21 cellular contexts compared by ENCODE assay signal in genomic region chr1:21831454-21831970, GRCh38. TPM values are rescaled to one million over a fixed set of nuclear protein-coding genes. Genes with fewer than 3 reads are reported as not detected.
A peak's percentile ranks its signal among the peaks of the same experiment; 100 is the strongest.
DNase-seq lines count a peak whose midpoint lies in the region; ATAC-seq, FAIRE-seq and TF ChIP-seq lines count a peak whose summit lies in the region.
"Had no signal": no experiment of that assay in that cellular context is flagged by ENCODE, and none has a peak within 500 bp of the region (broad histone marks: within the 10 kb centered on the region; RNA-seq: fewer than 3 reads in every experiment).

No MANE protein-coding gene starts in this region.

- H3K4me2 ChIP-seq in endothelial cell of umbilical vein (ENCODE audit: insufficient read depth, low read length) = no peak overlapping the region
- H3K4me2 ChIP-seq: A549, BLaER1 had no signal

- H3K27me3 Mint-ChIP-seq in MCF 10A (ENCODE audit: insufficient read depth, unreplicated experiment) = no peaks in the 10 kb centered on the region

- no peak overlapping the region for H3K4me3 ChIP-seq in breast epithelium
- no peak overlapping the region for H3K4me3 ChIP-seq in RWPE2 (ENCODE audit: severe bottlenecking)
- no peak overlapping the region for H3K4me3 ChIP-seq in endothelial cell of umbilical vein (replicated peaks in 1 of 3; ENCODE audit: insufficient read depth in 1 of 3, low read depth in 1 of 3, low read length in 3 of 3)
- H3K4me3 ChIP-seq in tibial artery = no peak overlapping the region
- H3K4me3 ChIP-seq: A549, BLaER1 had no signal

- FAIRE-seq in endothelial cell of umbilical vein (lab: Jason Lieb, UNC) = no peak
- FAIRE-seq: A549, GM12892, GM18507 had no signal

- H3K4me3 Mint-ChIP-seq in MCF 10A (ENCODE audit: unreplicated experiment) = no peak overlapping the region
- H3K4me3 Mint-ChIP-seq: CD14-positive monocyte; CD4-positive, alpha-beta memory T cell had no signal

- ATAC-seq in RWPE2 (ENCODE audit: low read depth) = 0 out of 3 replicates have a peak, but pooled peaks have one; percentile 13
- ATAC-seq: A549 had no signal

- intact Hi-C loops in MCF 10A (cut with micrococcal nuclease) (no loop called here), breast epithelium (cut with DNase I; ENCODE audit: low total_unique reads) (no loop called here), endothelial cell of umbilical vein (cut with micrococcal nuclease) (no loop called here), posterior vena cava (cut with DNase I) (no loop called here), tibial artery (cut with DNase I; ENCODE audit: low total_unique reads) (no loop called here)

- CTCF ChIA-PET in MCF 10A (lab: Yijun Ruan, JAX) = no interaction called here
- CTCF ChIA-PET in endothelial cell of umbilical vein (lab: Charles Lee) = no interaction called here

- no peaks in the 10 kb centered on the region for H3K4me1 Mint-ChIP-seq in MCF 10A (ENCODE audit: insufficient read depth, unreplicated experiment)
- H3K4me1 Mint-ChIP-seq: CD14-positive monocyte; CD4-positive, alpha-beta memory T cell had no signal

- no peaks in the 10 kb centered on the region for H3K27me3 ChIP-seq in breast epithelium
- no peaks in the 10 kb centered on the region for H3K27me3 ChIP-seq in RWPE2 (ENCODE audit: insufficient read depth, poor library complexity, severe bottlenecking)
- H3K27me3 ChIP-seq in endothelial cell of umbilical vein (ENCODE audit: control insufficient read depth in 2 of 2, insufficient read depth in 2 of 2, low read length in 2 of 2) = no peaks in the 10 kb centered on the region
- no peaks in the 10 kb centered on the region for H3K27me3 ChIP-seq in tibial artery
- H3K27me3 ChIP-seq: BLaER1 had no signal

- H3K9me3 ChIP-seq in breast epithelium (peaks cover 8 to 14% of the 10 kb centered on the region in 2 donors), RWPE2 (ENCODE audit: severe bottlenecking) (no peaks in the 10 kb centered on the region), endothelial cell of umbilical vein (replicated peaks; ENCODE audit: control insufficient read depth, insufficient read depth, low read length) (no peaks in the 10 kb centered on the region), tibial artery (no peaks in the 10 kb centered on the region)

- H3K9ac ChIP-seq in endothelial cell of umbilical vein (replicated peaks; ENCODE audit: extremely low read depth, insufficient read depth, low read length) = no peak overlapping the region
- H3K9ac ChIP-seq: BLaER1 had no signal

- peaks cover 26% of the 10 kb centered on the region for H3K79me2 ChIP-seq in endothelial cell of umbilical vein (ENCODE audit: control insufficient read depth, insufficient read depth, low read length)

- H3K36me3 Mint-ChIP-seq in MCF 10A (ENCODE audit: insufficient read depth, unreplicated experiment) = peaks cover 65% of the 10 kb centered on the region

- H3K9me3 Mint-ChIP-seq in MCF 10A (ENCODE audit: unreplicated experiment) = peaks cover 14% of the 10 kb centered on the region

- dilution Hi-C loops in endothelial cell of umbilical vein (cut with MboI; ENCODE audit: extremely low pct_ligation_motif_present, low sequenced_read_pairs) = no loop called here

- peaks cover 20% of the 10 kb centered on the region for H3K36me3 ChIP-seq in breast epithelium
- H3K36me3 ChIP-seq in RWPE2 (ENCODE audit: low read depth) = peaks cover 58% of the 10 kb centered on the region
- H3K36me3 ChIP-seq in endothelial cell of umbilical vein (ENCODE audit: control insufficient read depth in 2 of 2, extremely low read depth in 1 of 2, insufficient read depth in 2 of 2, low read length in 2 of 2) = peaks cover 75 to 91% of the 10 kb centered on the region in 2 experiments
- H3K36me3 ChIP-seq in tibial artery = peaks cover 100% of the 10 kb centered on the region in 3 donors

- TF ChIP-seq POLR2A in breast epithelium (IDR thresholded peaks at IDR 0.05) (no peak), endothelial cell of umbilical vein (IDR thresholded peaks at IDR 0.05; ENCODE audit: low read depth, low read length) (peak; percentile 31)

- no TSS peak for BruUV-seq in MCF 10A (replicated peaks; lab: Mats Ljungman, UMichigan)
- TSS peak; percentile 10 for BruUV-seq in endothelial cell of umbilical vein (replicated peaks; lab: Mats Ljungman, UMichigan)

- no peak for DNase-seq in MCF 10A (ENCODE audit: unreplicated experiment)
- DNase-seq in breast epithelium (ENCODE audit: low spot score in 2 of 2) = no peak
- DNase-seq in RWPE2 (ENCODE audit: low spot score) = no peak
- DNase-seq in endothelial cell of umbilical vein (ENCODE audit: low read depth, low spot score) = no peak
- DNase-seq in posterior vena cava (ENCODE audit: low spot score) = peak; percentile 80
- DNase-seq in tibial artery = no peak
- no peak for DNase-seq in NK-92 (lab: John Stamatoyannopoulos, UW; ENCODE audit: unreplicated experiment)
- no peak for DNase-seq in HUDEP-2 (lab: John Stamatoyannopoulos, UW; ENCODE audit: unreplicated experiment in 76 of 76)
- DNase-seq: CD4-positive, alpha-beta memory T cell; DMS153; DMS79; GDM1; GOT3; H7 had no signal

- H3K27ac ChIP-seq in breast epithelium (no peak overlapping the region), RWPE2 (ENCODE audit: poor library complexity, severe bottlenecking) (no peak overlapping the region), endothelial cell of umbilical vein (ENCODE audit: insufficient read depth, low read depth, low read length) (no peak overlapping the region), tibial artery (no peak overlapping the region)
- H3K27ac ChIP-seq: 22Rv1, A549, BLaER1 had no signal

- POLR2A ChIA-PET in MCF 10A (lab: Yijun Ruan, JAX) = interaction anchor here (0.6 kb wide), 1 partner anchor 105 kb away, joined by 3 read pairs; no protein-coding TSS in a partner anchor
- POLR2A ChIA-PET in endothelial cell of umbilical vein (lab: Charles Lee) = no interaction called here

- H3K9me1 ChIP-seq in endothelial cell of umbilical vein (replicated peaks; ENCODE audit: control insufficient read depth, extremely low read depth, insufficient read depth, low read length) = no peaks in the 10 kb centered on the region

- H3K4me1 ChIP-seq in breast epithelium (no peaks in the 10 kb centered on the region), RWPE2 (ENCODE audit: insufficient read depth, poor library complexity, severe bottlenecking) (no peaks in the 10 kb centered on the region), endothelial cell of umbilical vein (ENCODE audit: control insufficient read depth, extremely low read depth, insufficient read depth, low read length) (no peaks in the 10 kb centered on the region), tibial artery (no peaks in the 10 kb centered on the region)
- H3K4me1 ChIP-seq: A549, BLaER1 had no signal

- no peak for TF ChIP-seq CTCF in MCF 10A (IDR thresholded peaks at IDR 0.05; ENCODE audit: unreplicated experiment)
- no peak for TF ChIP-seq CTCF in breast epithelium (IDR thresholded peaks at IDR 0.05)
- TF ChIP-seq CTCF in RWPE2 (IDR thresholded peaks at IDR 0.05; ENCODE audit: poor library complexity, severe bottlenecking) = no peak
- TF ChIP-seq CTCF in endothelial cell of umbilical vein (IDR thresholded peaks at IDR 0.05; ENCODE audit: extremely low read depth in 1 of 2, insufficient read depth in 1 of 2, low read depth in 1 of 2, low read length in 2 of 2) = no peak
- TF ChIP-seq CTCF in tibial artery (IDR thresholded peaks at IDR 0.05) = no peak

- H3K27ac Mint-ChIP-seq in MCF 10A (ENCODE audit: low read depth, unreplicated experiment) = peak overlapping the region; percentile 48
- H3K27ac Mint-ChIP-seq: CD4-positive, alpha-beta memory T cell had no signal

- H2AFZ ChIP-seq in endothelial cell of umbilical vein (ENCODE audit: low read depth, low read length) = no peak overlapping the region

- no peaks in the 10 kb centered on the region for H4K20me1 ChIP-seq in endothelial cell of umbilical vein (replicated peaks; ENCODE audit: control insufficient read depth, extremely low read depth, insufficient read depth, low read length)
- H4K20me1 ChIP-seq: BLaER1 had no signal

TF ChIP-seq in endothelial cell of umbilical vein, 7 proteins besides CTCF, POLR2A, EP300 and RAD21 (continues in another document):
- no peak for TF ChIP-seq MAX (IDR thresholded peaks at IDR 0.05; ENCODE audit: insufficient read depth, insufficient read length)
- TF ChIP-seq FOS (IDR thresholded peaks at IDR 0.05; ENCODE audit: borderline replicate concordance, insufficient read depth, low read length) = no peak
- TF ChIP-seq POLR2AphosphoS5 (IDR thresholded peaks at IDR 0.05; ENCODE audit: insufficient read depth, low read depth, low read length) = no peak
- no peak for TF ChIP-seq MYC (IDR thresholded peaks at IDR 0.05; ENCODE audit: low read depth, low read length)
- TF ChIP-seq GATA2 (IDR thresholded peaks at IDR 0.05; ENCODE audit: insufficient read depth, insufficient read length, low read depth, low read length) = no peak
- TF ChIP-seq EZH2 (IDR thresholded peaks at IDR 0.05; ENCODE audit: borderline replicate concordance, low read depth, low read length, severe bottlenecking) = no peak

RNA-seq across cellular contexts. Expression of gene LDLRAD2, which starts 19.4 kb away (rescaled TPM):
- total RNA-seq in MCF 10A (2022) = not detected in 2 replicates
- under 1 TPM in 1 of 3 donors, not detected in 2; 0.33 TPM for total RNA-seq in breast epithelium
- total RNA-seq in endothelial cell of umbilical vein = 0.42 and 0.44 TPM in 2 replicates
- polyA plus RNA-seq in endothelial cell of umbilical vein = not detected in 2 replicates
- polyA plus RNA-seq in endothelial cell of umbilical vein (2011; cell fraction: cytosol; rRNA removed) = 0.01 and 0.04 TPM in 2 replicates
- polyA plus RNA-seq in endothelial cell of umbilical vein (2011; cell fraction: nucleus; rRNA removed) = 0.05 and 0.17 TPM in 2 replicates
- polyA plus RNA-seq in endothelial cell of umbilical vein (2012) = 141 and 334 TPM in 2 replicates
- polyA minus RNA-seq in endothelial cell of umbilical vein = not detected in 2 replicates
- not detected for polyA minus RNA-seq in endothelial cell of umbilical vein (2011; cell fraction: cytosol; rRNA and poly(A)+ RNA removed)
- not detected in 2 replicates for polyA minus RNA-seq in endothelial cell of umbilical vein (2011; cell fraction: nucleus; rRNA and poly(A)+ RNA removed)
- total RNA-seq in posterior vena cava = under 1 TPM; 0.24 to 0.28 TPM
- total RNA-seq: CD4-positive, alpha-beta memory T cell; Daoy had no signal
- polyA plus RNA-seq: CD14-positive monocyte; CD4-positive, alpha-beta memory T cell had no signal

RNA-seq across cellular contexts. Expression of gene USP48, which starts 48.6 kb away (rescaled TPM):
- total RNA-seq in MCF 10A (2022) = 60.2 and 64.8 TPM in 2 replicates
- 10 to 100 TPM; 56.0 to 86.9 (median 74.7) TPM for total RNA-seq in breast epithelium
- total RNA-seq in endothelial cell of umbilical vein = 146 and 149 TPM in 2 replicates
- polyA plus RNA-seq in endothelial cell of umbilical vein = 18.5 and 27.2 TPM in 2 replicates
- 33.6 and 34.2 TPM in 2 replicates for polyA plus RNA-seq in endothelial cell of umbilical vein (2011; cell fraction: cytosol; rRNA removed)
- polyA plus RNA-seq in endothelial cell of umbilical vein (2011; cell fraction: nucleus; rRNA removed) = 135 and 168 TPM in 2 replicates
- polyA plus RNA-seq in endothelial cell of umbilical vein (2012) = 73.6 and 92.2 TPM in 2 replicates
- 76.2 and 79.0 TPM in 2 replicates for polyA minus RNA-seq in endothelial cell of umbilical vein
- 15.6 TPM for polyA minus RNA-seq in endothelial cell of umbilical vein (2011; cell fraction: cytosol; rRNA and poly(A)+ RNA removed)
- polyA minus RNA-seq in endothelial cell of umbilical vein (2011; cell fraction: nucleus; rRNA and poly(A)+ RNA removed) = 124 and 167 TPM in 2 replicates
- total RNA-seq in posterior vena cava = 10 to 100 TPM; 51.4 to 56.8 TPM
